ENCODE assay signal across 19 cellular contexts in the genomic region with DNA sequence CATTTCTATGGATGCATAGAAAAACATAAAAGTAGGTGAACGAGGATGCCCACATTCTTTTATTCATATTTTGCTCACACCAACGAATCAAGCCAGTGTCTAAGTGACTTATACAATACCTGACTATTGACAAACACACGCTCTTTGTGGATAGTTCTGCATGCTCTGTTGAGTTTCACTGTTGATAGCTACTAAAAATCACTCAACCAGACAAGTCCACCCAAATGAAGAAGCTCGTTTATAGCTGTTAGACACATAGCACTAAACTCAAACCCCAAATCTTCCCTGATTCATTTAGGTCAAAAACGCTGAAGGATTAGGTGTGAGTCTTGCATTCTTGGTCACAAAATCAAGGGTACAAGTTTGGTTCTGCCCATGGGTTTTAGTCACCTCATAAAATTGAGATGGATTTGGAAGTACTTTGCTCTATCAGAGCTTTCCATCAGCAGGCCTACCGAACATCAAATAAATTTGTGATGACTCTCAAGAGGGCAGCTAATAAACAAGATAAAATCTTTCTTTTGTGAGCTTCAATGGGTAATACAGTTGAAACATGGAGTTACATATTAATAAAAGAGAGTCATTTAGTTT.
"Had no signal": no experiment of that assay in that cellular context is flagged by ENCODE, and none has a peak within 500 bp of the region (broad histone marks: within the 10 kb centered on the region; RNA-seq: fewer than 3 reads in every experiment).

No MANE protein-coding gene starts in this region.

- DNase-seq: activated CD4-positive, alpha-beta T cell treated with anti-CD3 and anti-CD28 coated beads, Interleukin-2, amount 50 U/mL, for 4 hours; activated naive CD4-positive, alpha-beta T cell; activated naive CD8-positive, alpha-beta T cell treated with anti-CD3 and anti-CD28 coated beads, Interleukin-2, amount 10 ng/mL, durations not matched to agents 7 days and 5 days; activated T-cell treated with anti-CD3 and anti-CD28 coated beads for 4 hours; central memory CD4-positive, alpha-beta T cell; foreskin fibroblast; glutamatergic neuron; mesendoderm; natural killer cell; stimulated activated CD4-positive, alpha-beta T cell treated with anti-CD3 and anti-CD28 coated beads, Interleukin-12 subunit alpha, Interleukin-12 subunit beta, amount 100 ng/mL, for 4 hours; stimulated activated CD4-positive, alpha-beta T cell treated with anti-CD3 and anti-CD28 coated beads, Interleukin-2, amount 100 ng/mL, for 24 hours; stomach; testis; upper lobe of right lung had no signal

- H3K9me3 ChIP-seq: neutrophil, stomach, testis, upper lobe of right lung had no signal

- H2AFZ ChIP-seq: parathyroid adenoma had no signal

- H3K4me3 Mint-ChIP-seq: activated naive CD8-positive, alpha-beta T cell treated with anti-CD3 and anti-CD28 coated beads, Interleukin-2, amount 10 ng/mL, durations not matched to agents 7 days and 5 days; brain; natural killer cell had no signal

- H3K4me1 ChIP-seq: parathyroid adenoma, stomach, testis, upper lobe of right lung had no signal

- H3K9me3 Mint-ChIP-seq: activated naive CD8-positive, alpha-beta T cell treated with anti-CD3 and anti-CD28 coated beads, Interleukin-2, amount 10 ng/mL, durations not matched to agents 7 days and 5 days; brain; natural killer cell had no signal

- H3K36me3 ChIP-seq: neutrophil, stomach, upper lobe of right lung had no signal

- H3K27ac Mint-ChIP-seq: activated naive CD8-positive, alpha-beta T cell treated with anti-CD3 and anti-CD28 coated beads, Interleukin-2, amount 10 ng/mL, durations not matched to agents 7 days and 5 days; brain; natural killer cell had no signal

- H3K9ac ChIP-seq: parathyroid adenoma had no signal

- H3K79me2 ChIP-seq: parathyroid adenoma had no signal

- H3K4me3 ChIP-seq: coronary artery, stomach, testis, upper lobe of right lung had no signal

- H3K4me1 Mint-ChIP-seq: activated naive CD8-positive, alpha-beta T cell treated with anti-CD3 and anti-CD28 coated beads, Interleukin-2, amount 10 ng/mL, durations not matched to agents 7 days and 5 days; brain; natural killer cell had no signal

- H3K27me3 ChIP-seq: neutrophil, stomach, testis, upper lobe of right lung had no signal

- H3K36me3 Mint-ChIP-seq: activated naive CD8-positive, alpha-beta T cell treated with anti-CD3 and anti-CD28 coated beads, Interleukin-2, amount 10 ng/mL, durations not matched to agents 7 days and 5 days; brain; natural killer cell had no signal

- H3K27ac ChIP-seq: coronary artery, neutrophil, parathyroid adenoma, stomach, testis, upper lobe of right lung had no signal

- ATAC-seq: activated CD4-positive, CD25-positive, alpha-beta regulatory T cell treated with anti-CD3 and anti-CD28 coated beads, Interleukin-2, amount 50 U/mL, for 24 hours; natural killer cell; upper lobe of right lung had no signal

- H3K27me3 Mint-ChIP-seq: activated naive CD8-positive, alpha-beta T cell treated with anti-CD3 and anti-CD28 coated beads, Interleukin-2, amount 10 ng/mL, durations not matched to agents 7 days and 5 days had no signal
